Comparison of ENCODE assay signal across 1 cellular context in the genomic region with DNA sequence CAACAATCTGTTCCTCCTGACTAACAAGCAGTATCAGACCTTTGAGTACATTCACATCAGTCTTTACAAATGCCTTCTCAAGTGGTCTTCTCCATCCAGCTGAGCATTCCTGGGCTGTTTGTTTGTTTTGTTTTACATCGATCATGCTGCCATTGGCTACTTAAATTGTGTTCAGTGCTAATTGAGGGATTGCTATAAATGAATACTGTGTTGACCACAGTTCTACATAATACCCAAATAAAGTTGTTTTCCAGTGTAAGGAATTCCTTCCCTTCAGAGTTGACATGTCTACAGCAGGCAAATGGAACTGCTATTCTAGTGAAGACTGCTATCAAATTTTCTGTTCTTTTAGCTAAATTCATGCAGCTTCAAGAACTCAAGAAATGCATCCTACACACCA.
TF ChIP-seq lines count a peak whose summit lies in the region.

No MANE protein-coding gene starts in this region.

TF ChIP-seq in WTC11, 78 proteins besides CTCF, POLR2A, EP300 and RAD21 (continued from another document):
- no peak for TF ChIP-seq STAT6 (CRISPR knock-in tag; conservative IDR thresholded peaks at IDR 0.05; ENCODE audit: low read depth)
- no peak for TF ChIP-seq CREB1 (CRISPR knock-in tag; IDR thresholded peaks at IDR 0.05)
- TF ChIP-seq, protein P1, sequence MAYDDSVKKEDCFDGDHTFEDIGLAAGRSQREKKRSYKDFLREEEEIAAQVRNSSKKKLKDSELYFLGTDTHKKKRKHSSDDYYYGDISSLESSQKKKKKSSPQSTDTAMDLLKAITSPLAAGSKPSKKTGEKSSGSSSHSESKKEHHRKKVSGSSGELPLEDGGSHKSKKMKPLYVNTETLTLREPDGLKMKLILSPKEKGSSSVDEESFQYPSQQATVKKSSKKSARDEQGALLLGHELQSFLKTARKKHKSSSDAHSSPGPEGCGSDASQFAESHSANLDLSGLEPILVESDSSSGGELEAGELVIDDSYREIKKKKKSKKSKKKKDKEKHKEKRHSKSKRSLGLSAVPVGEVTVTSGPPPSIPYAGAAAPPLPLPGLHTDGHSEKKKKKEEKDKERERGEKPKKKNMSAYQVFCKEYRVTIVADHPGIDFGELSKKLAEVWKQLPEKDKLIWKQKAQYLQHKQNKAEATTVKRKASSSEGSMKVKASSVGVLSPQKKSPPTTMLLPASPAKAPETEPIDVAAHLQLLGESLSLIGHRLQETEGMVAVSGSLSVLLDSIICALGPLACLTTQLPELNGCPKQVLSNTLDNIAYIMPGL (CRISPR knock-in tag; IDR thresholded peaks at IDR 0.05), result no peak
- no peak for TF ChIP-seq ZNF138 (CRISPR knock-in tag; conservative IDR thresholded peaks at IDR 0.05)
- no peak for TF ChIP-seq ATF3 (CRISPR knock-in tag; conservative IDR thresholded peaks at IDR 0.05)
- no peak for TF ChIP-seq GTF2I (CRISPR knock-in tag; conservative IDR thresholded peaks at IDR 0.05)
- no peak for TF ChIP-seq ZMAT4 (CRISPR knock-in tag; IDR thresholded peaks at IDR 0.05)
- TF ChIP-seq, protein P2, sequence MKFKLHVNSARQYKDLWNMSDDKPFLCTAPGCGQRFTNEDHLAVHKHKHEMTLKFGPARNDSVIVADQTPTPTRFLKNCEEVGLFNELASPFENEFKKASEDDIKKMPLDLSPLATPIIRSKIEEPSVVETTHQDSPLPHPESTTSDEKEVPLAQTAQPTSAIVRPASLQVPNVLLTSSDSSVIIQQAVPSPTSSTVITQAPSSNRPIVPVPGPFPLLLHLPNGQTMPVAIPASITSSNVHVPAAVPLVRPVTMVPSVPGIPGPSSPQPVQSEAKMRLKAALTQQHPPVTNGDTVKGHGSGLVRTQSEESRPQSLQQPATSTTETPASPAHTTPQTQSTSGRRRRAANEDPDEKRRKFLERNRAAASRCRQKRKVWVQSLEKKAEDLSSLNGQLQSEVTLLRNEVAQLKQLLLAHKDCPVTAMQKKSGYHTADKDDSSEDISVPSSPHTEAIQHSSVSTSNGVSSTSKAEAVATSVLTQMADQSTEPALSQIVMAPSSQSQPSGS (CRISPR knock-in tag; IDR thresholded peaks at IDR 0.05; ENCODE audit: borderline replicate concordance, low read depth), result no peak
- TF ChIP-seq IRF2 (CRISPR knock-in tag; IDR thresholded peaks at IDR 0.05; ENCODE audit: borderline replicate concordance, low read depth), result no peak
- TF ChIP-seq TEAD1 (CRISPR knock-in tag; IDR thresholded peaks at IDR 0.05), result no peak
- no peak for TF ChIP-seq MYBL2 (CRISPR knock-in tag; IDR thresholded peaks at IDR 0.05)
